ENCODE assay signal across 1 cellular context in the genomic region with DNA sequence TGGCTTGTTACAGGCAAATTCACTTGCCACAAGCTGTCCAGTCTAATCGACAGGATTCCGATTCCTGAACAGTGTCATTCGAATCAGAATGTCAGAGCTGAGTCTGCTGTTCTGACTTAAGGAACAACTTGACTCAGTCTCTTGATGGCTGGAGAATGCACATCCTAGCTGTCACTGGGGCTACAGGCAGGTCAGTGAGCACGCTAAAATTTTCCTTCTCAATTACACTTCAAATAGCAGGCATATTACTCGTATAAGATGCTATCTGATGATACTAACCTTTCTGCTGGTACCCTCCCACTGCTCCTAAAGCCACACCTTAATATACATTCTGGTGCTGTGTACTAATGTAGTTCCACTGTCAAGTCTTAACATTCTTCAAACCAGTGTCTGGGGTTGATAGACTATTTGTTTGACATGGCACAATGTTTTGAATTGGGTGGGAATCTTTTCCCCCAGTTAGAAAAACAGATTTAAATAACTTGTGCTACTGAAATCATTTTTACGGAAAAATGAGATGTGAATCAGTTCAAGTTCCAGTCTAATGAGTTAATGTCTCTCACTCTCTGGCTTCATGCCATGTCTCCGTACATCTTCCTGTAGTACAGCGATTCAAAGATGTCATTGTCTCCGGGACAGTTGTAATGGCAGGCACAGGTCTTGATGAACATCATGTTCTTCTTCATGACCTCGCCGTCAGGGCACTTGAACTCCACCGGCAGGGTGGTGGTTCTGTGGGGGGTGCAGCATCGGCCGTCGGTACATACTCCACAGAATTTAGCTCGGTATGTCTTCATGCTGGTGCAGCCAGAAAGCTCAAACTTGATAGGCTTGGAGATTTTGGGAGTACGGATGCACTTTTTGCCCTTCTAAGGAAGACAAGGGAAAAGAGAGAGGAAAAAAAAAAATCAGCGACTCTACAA.
TF ChIP-seq lines count a peak whose summit lies in the region.

No MANE protein-coding gene starts in this region.

TF ChIP-seq in HepG2, 621 proteins besides CTCF, POLR2A, EP300 and RAD21 (continued from another document):
- TF ChIP-seq FOXP4 (CRISPR knock-in tag; IDR thresholded peaks at IDR 0.05) (no peak; the same call in 1 of the 2 replicates), ZNF800 (CRISPR knock-in tag; IDR thresholded peaks at IDR 0.05) (peak; percentile 48; the same call in 1 of the 2 replicates), FLYWCH1 (CRISPR knock-in tag; IDR thresholded peaks at IDR 0.05) (no peak), KIAA2018 (CRISPR knock-in tag; IDR thresholded peaks at IDR 0.05; ENCODE audit: borderline replicate concordance) (no peak)
